ENCODE assay signal across 9 cellular contexts in the genomic region with DNA sequence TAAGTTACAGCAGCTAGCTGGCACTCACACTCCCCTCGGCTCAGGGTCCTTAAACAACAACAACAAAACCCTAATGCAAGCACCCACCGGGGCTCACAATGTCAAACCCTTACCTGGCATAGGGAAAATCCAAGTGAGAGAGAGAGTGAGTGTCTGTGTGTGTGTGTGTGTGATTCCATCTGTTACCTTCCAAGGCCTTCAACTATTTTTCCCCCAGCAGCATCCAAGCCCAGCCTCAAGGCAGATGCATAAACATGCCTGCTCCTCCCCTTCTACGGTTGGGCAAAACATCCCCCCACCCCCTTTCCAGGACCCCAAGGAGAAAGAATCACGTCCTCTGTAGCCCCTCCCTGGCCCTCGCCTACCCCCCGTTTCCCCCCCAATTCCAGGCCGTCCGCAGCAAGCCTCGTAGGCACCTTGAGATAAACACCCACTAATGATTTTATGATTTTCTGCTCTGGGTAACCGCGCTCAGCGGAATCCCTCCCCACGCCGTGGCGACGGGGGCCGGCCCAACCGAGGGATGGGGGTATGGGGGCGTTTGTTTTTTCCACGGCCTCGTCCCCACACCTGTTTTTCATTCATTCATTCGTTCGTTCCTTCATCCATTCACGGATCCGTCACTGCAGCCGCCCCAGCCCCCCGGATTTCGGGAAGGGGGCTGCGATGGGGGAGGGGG. TPM values are rescaled to one million over a fixed set of nuclear protein-coding genes. Genes with fewer than 3 reads are reported as not detected.
A peak's percentile ranks its signal among the peaks of the same experiment; 100 is the strongest.
DNase-seq lines count a peak whose midpoint lies in the region; FAIRE-seq and TF ChIP-seq lines count a peak whose summit lies in the region.
"Not testable (repeated sequence)": the region's sequence is repeated elsewhere in the genome, so short reads cannot be mapped to it uniquely, and the experiment has no call there.
"Had no signal": no experiment of that assay in that cellular context is flagged by ENCODE, and none has a peak within 500 bp of the region (broad histone marks: within the 10 kb centered on the region; RNA-seq: fewer than 3 reads in every experiment).

No MANE protein-coding gene starts in this region.

- H3K79me2 ChIP-seq in parathyroid adenoma, result peaks cover 35% of the 10 kb centered on the region

- H2AFZ ChIP-seq in parathyroid adenoma, result not testable (repeated sequence)

- peaks cover 26% of the 10 kb centered on the region for H3K36me3 Mint-ChIP-seq in Caco-2 (ENCODE audit: insufficient read depth, unreplicated experiment)
- H3K36me3 Mint-ChIP-seq in activated naive CD4-positive, alpha-beta T cell treated with anti-CD3 and anti-CD28 coated beads, Interleukin-2, amount 50 U/mL, for 24 hours, result not testable (repeated sequence)

- H3K27ac Mint-ChIP-seq in Caco-2 (ENCODE audit: unreplicated experiment), result peak overlapping the region; percentile 92
- peak overlapping the region; percentile 23 for H3K27ac Mint-ChIP-seq in activated naive CD4-positive, alpha-beta T cell treated with anti-CD3 and anti-CD28 coated beads, Interleukin-2, amount 50 U/mL, for 24 hours

- peaks cover 19% of the 10 kb centered on the region for H3K4me1 Mint-ChIP-seq in Caco-2 (ENCODE audit: low read depth, unreplicated experiment)
- peaks cover 14% of the 10 kb centered on the region for H3K4me1 Mint-ChIP-seq in activated naive CD4-positive, alpha-beta T cell treated with anti-CD3 and anti-CD28 coated beads, Interleukin-2, amount 50 U/mL, for 24 hours

- not testable (repeated sequence) for DNase-seq in Caco-2; SK-N-MC (ENCODE audit: low read depth, low spot score); kidney; suprapubic skin (ENCODE audit: low spot score in 2 of 2)
- DNase-seq in M059J (ENCODE audit: low read depth), result peak; percentile 28

- not testable (repeated sequence) for H3K9me3 ChIP-seq in Caco-2; SK-N-MC (ENCODE audit: low read depth, low read length); endocrine pancreas (ENCODE audit: control insufficient read depth, low read length); kidney (ENCODE audit: control insufficient read depth in 1 of 2, low read length in 2 of 2); parathyroid adenoma (ENCODE audit: control insufficient read depth, low read length); suprapubic skin

- H3K4me1 ChIP-seq in Caco-2, result peaks cover 29% of the 10 kb centered on the region
- not testable (repeated sequence) for H3K4me1 ChIP-seq in endocrine pancreas (ENCODE audit: control insufficient read depth, insufficient read depth, low read length); kidney (ENCODE audit: control insufficient read depth in 1 of 2, insufficient read depth in 1 of 2, low read depth in 1 of 2, low read length in 2 of 2)
- peaks cover 21% of the 10 kb centered on the region for H3K4me1 ChIP-seq in parathyroid adenoma
- peaks cover 20% of the 10 kb centered on the region for H3K4me1 ChIP-seq in suprapubic skin

- intact Hi-C loops in Caco-2 (cut with micrococcal nuclease; ENCODE audit: unreplicated experiment); kidney (cut with DNase I): not testable (repeated sequence)

- POLR2A ChIA-PET in Caco-2 (lab: Charles Lee), result not testable (repeated sequence)

- not testable (repeated sequence) for H3K9me3 Mint-ChIP-seq in Caco-2 (ENCODE audit: unreplicated experiment); activated naive CD4-positive, alpha-beta T cell treated with anti-CD3 and anti-CD28 coated beads, Interleukin-2, amount 50 U/mL, for 24 hours

- peak overlapping the region; percentile 69 for H3K4me3 Mint-ChIP-seq in Caco-2 (ENCODE audit: unreplicated experiment)
- peak overlapping the region; percentile 79 for H3K4me3 Mint-ChIP-seq in activated naive CD4-positive, alpha-beta T cell treated with anti-CD3 and anti-CD28 coated beads, Interleukin-2, amount 50 U/mL, for 24 hours

- not testable (repeated sequence) for H3K27me3 ChIP-seq in Caco-2 (replicated peaks; ENCODE audit: control insufficient read depth, insufficient read depth, low read length); endocrine pancreas (ENCODE audit: control insufficient read depth, insufficient read depth, low read length); parathyroid adenoma (ENCODE audit: control insufficient read depth, insufficient read depth, low read length); suprapubic skin

- BruUV-seq in Caco-2 (replicated peaks; lab: Mats Ljungman, UMichigan), result not testable (repeated sequence)

- H3K4me2 ChIP-seq in parathyroid adenoma (ENCODE audit: low read length), result peak overlapping the region; percentile 55

- TF ChIP-seq CTCF in Caco-2 (IDR thresholded peaks at IDR 0.05; ENCODE audit: insufficient read depth in 1 of 2, low read depth in 1 of 2, low read length in 1 of 2, severe bottlenecking in 1 of 2, unreplicated experiment in 1 of 2); kidney (IDR thresholded peaks at IDR 0.05; ENCODE audit: borderline replicate concordance, extremely low read depth, insufficient read depth); parathyroid adenoma (IDR thresholded peaks at IDR 0.05); suprapubic skin (IDR thresholded peaks at IDR 0.05): not testable (repeated sequence)

- not testable (repeated sequence) for TF ChIP-seq POLR2A in suprapubic skin (IDR thresholded peaks at IDR 0.05)

- not testable (repeated sequence) for H3K27me3 Mint-ChIP-seq in Caco-2 (ENCODE audit: insufficient read depth, unreplicated experiment); activated naive CD4-positive, alpha-beta T cell treated with anti-CD3 and anti-CD28 coated beads, Interleukin-2, amount 50 U/mL, for 24 hours

- not testable (repeated sequence) for H3K36me3 ChIP-seq in Caco-2 (ENCODE audit: control insufficient read depth, insufficient read depth, low read length); SK-N-MC (ENCODE audit: insufficient read depth, low read length); endocrine pancreas (ENCODE audit: control insufficient read depth, insufficient read depth, low read length); kidney (ENCODE audit: control insufficient read depth in 1 of 2, insufficient read depth in 2 of 2, low read length in 2 of 2); parathyroid adenoma (ENCODE audit: control insufficient read depth, insufficient read depth, low read length); suprapubic skin

- not testable (repeated sequence) for TF ChIP-seq EP300 in suprapubic skin (IDR thresholded peaks at IDR 0.05)

- H3K9ac ChIP-seq in SK-N-MC (ENCODE audit: insufficient read length), result not testable (repeated sequence)
- H3K9ac ChIP-seq in endocrine pancreas (ENCODE audit: control insufficient read depth, insufficient read depth, low read length) (peak overlapping the region; percentile 38), kidney (ENCODE audit: low read length in 2 of 2) (peak overlapping the region; percentile 32 to 40), parathyroid adenoma (peak overlapping the region; percentile 11)

- WGBS in suprapubic skin, result 1% methylated on average over 24 of the region's 29 CpGs

- CTCF ChIA-PET in Caco-2 (lab: Charles Lee), result not testable (repeated sequence)

- not testable (repeated sequence) for FAIRE-seq in kidney (lab: Jason Lieb, UNC)

- peak overlapping the region; percentile 62 for H3K4me3 ChIP-seq in Caco-2 (ENCODE audit: low read depth, low read length)
- peak overlapping the region; percentile 80 for H3K4me3 ChIP-seq in SK-N-MC
- H3K4me3 ChIP-seq in endocrine pancreas (ENCODE audit: control insufficient read depth, insufficient read depth, low read length), result peak overlapping the region; percentile 64
- H3K4me3 ChIP-seq in kidney (ENCODE audit: low read length in 2 of 2), result peak overlapping the region; percentile 48 to 59
- peak overlapping the region; percentile 29 for H3K4me3 ChIP-seq in parathyroid adenoma (ENCODE audit: low read depth, low read length)
- H3K4me3 ChIP-seq in suprapubic skin, result peak overlapping the region; percentile 78

- not testable (repeated sequence) for H3K27ac ChIP-seq in SK-N-MC; kidney (ENCODE audit: low read depth in 2 of 2, low read length in 2 of 2); suprapubic skin
- peak overlapping the region; percentile 99 for H3K27ac ChIP-seq in parathyroid adenoma

RNA-seq across cellular contexts. Expression of a gene that starts 36.4 kb away (rescaled TPM):
- total RNA-seq in Caco-2 (2022) (not detected in 2 replicates), kidney (not detected), suprapubic skin (not detected)
- not detected in 2 replicates for total RNA-seq in M059J (2014; rRNA removed; shearing (Covaris generic))
- not detected for polyA plus RNA-seq in kidney (ENCODE audit: insufficient read depth, low read depth, low replicate concordance)
- total RNA-seq: Daoy had no signal

RNA-seq across cellular contexts. Expression of a gene that starts 51.3 kb away (rescaled TPM):
- total RNA-seq in Caco-2 (2022) (not detected in 2 replicates), kidney (3.2 TPM), suprapubic skin (not detected)
- not detected in 2 replicates for total RNA-seq in M059J (2014; rRNA removed; shearing (Covaris generic))
- polyA plus RNA-seq in kidney (ENCODE audit: insufficient read depth, low read depth, low replicate concordance), result not detected
- total RNA-seq: Daoy had no signal

Comparison
In these comparisons a context has a peak if more than half of its experiments do, and no peak if none do; other contexts are left out.
1. H3K4me3 ChIP-seq: peak in every context shown above with its lines; median percentile 80 in SK-N-MC; 78 in suprapubic skin; 64 in endocrine pancreas; 62 in Caco-2; 54 in kidney; 29 in parathyroid adenoma.